1 cellular context compared by ENCODE assay signal in the genomic region with DNA sequence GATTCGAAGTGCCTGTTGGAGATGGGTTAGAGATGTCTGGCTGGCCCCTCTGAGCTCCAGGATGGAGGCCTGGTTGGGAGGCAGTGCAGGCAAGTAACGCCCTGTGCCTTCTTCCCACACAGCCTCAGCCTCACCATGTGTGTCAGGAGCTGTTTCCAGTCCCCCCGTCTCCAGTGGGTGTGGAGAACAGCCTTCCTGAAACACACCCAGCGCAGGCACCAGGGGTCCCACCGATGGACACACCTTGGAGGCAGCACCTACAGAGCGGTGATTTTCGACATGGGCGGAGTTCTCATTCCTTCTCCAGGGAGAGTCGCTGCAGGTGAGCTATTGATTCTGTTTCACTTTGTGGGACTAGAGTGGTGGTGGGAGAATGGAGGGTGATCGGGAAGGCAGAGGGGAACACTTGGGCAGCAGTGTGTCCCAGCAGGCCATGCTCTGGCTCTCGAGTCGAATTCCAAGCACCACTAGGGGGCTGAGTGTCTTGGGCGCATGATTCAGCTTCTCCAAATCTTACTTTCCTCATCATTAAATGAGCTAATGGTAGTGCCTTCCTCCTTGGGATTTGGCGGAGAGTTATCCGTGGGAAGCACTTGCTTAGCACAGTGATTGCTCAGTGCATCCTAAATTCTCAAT.
TF ChIP-seq lines count a peak whose summit lies in the region.

No MANE protein-coding gene starts in this region.

TF ChIP-seq in IMR-90, 13 proteins besides CTCF, POLR2A, EP300 and RAD21:
- TF ChIP-seq, protein P1, sequence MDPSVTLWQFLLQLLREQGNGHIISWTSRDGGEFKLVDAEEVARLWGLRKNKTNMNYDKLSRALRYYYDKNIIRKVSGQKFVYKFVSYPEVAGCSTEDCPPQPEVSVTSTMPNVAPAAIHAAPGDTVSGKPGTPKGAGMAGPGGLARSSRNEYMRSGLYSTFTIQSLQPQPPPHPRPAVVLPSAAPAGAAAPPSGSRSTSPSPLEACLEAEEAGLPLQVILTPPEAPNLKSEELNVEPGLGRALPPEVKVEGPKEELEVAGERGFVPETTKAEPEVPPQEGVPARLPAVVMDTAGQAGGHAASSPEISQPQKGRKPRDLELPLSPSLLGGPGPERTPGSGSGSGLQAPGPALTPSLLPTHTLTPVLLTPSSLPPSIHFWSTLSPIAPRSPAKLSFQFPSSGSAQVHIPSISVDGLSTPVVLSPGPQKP (IDR thresholded peaks at IDR 0.05; ENCODE audit: borderline replicate concordance, low read depth, low read length) = no peak
- TF ChIP-seq BHLHE40 (IDR thresholded peaks at IDR 0.05; ENCODE audit: low read depth, low read length) (no peak), CEBPB (IDR thresholded peaks at IDR 0.05; ENCODE audit: low read depth, low read length) (no peak), FOS (IDR thresholded peaks at IDR 0.05; ENCODE audit: low read depth, low read length) (no peak), MAFK (IDR thresholded peaks at IDR 0.05; ENCODE audit: low read depth, low read length) (no peak), RFX5 (IDR thresholded peaks at IDR 0.05; ENCODE audit: low read depth, low read length) (no peak), SMC3 (IDR thresholded peaks at IDR 0.05; ENCODE audit: low read depth, low read length) (no peak; the same call in 1 of the 2 replicates), RCOR1 (IDR thresholded peaks at IDR 0.05; ENCODE audit: insufficient replicate concordance, low read length) (no peak)
- TF ChIP-seq, protein P2, sequence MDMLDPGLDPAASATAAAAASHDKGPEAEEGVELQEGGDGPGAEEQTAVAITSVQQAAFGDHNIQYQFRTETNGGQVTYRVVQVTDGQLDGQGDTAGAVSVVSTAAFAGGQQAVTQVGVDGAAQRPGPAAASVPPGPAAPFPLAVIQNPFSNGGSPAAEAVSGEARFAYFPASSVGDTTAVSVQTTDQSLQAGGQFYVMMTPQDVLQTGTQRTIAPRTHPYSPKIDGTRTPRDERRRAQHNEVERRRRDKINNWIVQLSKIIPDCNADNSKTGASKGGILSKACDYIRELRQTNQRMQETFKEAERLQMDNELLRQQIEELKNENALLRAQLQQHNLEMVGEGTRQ (IDR thresholded peaks at IDR 0.05; ENCODE audit: low read depth, low read length) = no peak
TF ChIP-seq in IMR-90: peak in this region for 0.
